8 cellular contexts compared by ENCODE assay signal in the genomic region with DNA sequence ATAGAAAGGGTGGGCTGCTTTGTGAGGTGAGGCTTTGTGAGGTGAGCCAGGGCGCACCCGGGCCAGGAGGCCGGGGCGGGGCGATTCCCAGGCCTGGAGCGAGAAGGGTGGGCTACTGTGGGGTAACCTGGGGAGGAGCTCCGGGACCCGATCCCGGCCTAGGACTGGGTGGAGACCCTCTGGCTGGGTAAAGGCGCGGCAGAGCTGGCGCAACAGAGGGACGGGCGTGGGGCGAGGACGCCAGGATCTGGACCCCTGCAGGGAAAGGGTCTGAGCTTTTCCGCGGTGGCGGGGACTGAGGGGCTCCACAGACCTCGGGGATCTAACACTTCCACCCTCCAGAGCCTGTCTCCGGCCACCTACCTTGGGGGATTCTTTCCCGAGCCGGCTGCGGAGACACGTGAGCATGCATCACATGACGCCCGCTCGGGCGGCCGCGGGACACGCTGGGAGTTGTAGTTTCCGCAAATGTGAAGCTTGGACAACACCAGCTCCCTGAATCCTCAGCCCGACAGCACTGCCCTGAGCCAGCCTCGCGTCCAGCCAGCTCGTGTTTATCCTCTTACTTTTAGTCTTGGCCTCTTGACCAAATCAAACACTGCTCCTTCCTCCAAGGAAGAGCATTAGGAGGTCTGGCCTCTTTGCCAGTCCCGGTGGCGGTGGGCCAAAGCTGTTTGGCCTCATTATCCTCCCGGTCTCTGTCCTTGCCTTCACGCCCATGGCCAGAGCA. TPM values are rescaled to one million over a fixed set of nuclear protein-coding genes. Genes with fewer than 3 reads are reported as not detected.
DNase-seq lines count a peak whose midpoint lies in the region; ATAC-seq and TF ChIP-seq lines count a peak whose summit lies in the region.

A gene with protein sequence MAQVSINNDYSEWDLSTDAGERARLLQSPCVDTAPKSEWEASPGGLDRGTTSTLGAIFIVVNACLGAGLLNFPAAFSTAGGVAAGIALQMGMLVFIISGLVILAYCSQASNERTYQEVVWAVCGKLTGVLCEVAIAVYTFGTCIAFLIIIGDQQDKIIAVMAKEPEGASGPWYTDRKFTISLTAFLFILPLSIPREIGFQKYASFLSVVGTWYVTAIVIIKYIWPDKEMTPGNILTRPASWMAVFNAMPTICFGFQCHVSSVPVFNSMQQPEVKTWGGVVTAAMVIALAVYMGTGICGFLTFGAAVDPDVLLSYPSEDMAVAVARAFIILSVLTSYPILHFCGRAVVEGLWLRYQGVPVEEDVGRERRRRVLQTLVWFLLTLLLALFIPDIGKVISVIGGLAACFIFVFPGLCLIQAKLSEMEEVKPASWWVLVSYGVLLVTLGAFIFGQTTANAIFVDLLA (minus strand): TSS at position 417 of the 730 bp plus-strand sequence. CDS start 4,644 bp downstream, outside the sequence.

- peak within 1 kb of the TSS; percentile 98 for H2AFZ ChIP-seq in PC-9

- CTCF ChIA-PET in Caco-2 (lab: Charles Lee), result interaction anchor here (0.6 to 1.9 kb wide), 5 partner anchors 23 to 197 kb away, joined by 3 to 27 read pairs (median 4); no protein-coding TSS in a partner anchor
- CTCF ChIA-PET in PC-9 (lab: Charles Lee), result interaction anchor here (0.6 kb wide), 2 partner anchors 23 to 660 kb away, joined by 3 to 9 read pairs; no protein-coding TSS in a partner anchor

- H3K9me2 ChIP-seq in PC-9 (ENCODE audit: insufficient read depth), result no peaks in the 10 kb centered on the region

- TF ChIP-seq EP300 in esophagus muscularis mucosa (IDR thresholded peaks at IDR 0.05), result no peak

- H3K27ac ChIP-seq in PC-9 (no peak within 1 kb of the TSS), esophagus muscularis mucosa (replicated peaks in 1 of 4) (peak within 1 kb of the TSS; percentile 70 to 78 (median 74)), muscle layer of duodenum (ENCODE audit: low read length) (peak within 1 kb of the TSS; percentile 60)

- H3K4me3 ChIP-seq in Caco-2 (ENCODE audit: low read depth, low read length) (peak within 1 kb of the TSS; percentile 89), PC-9 (peak within 1 kb of the TSS; percentile 88), esophagus muscularis mucosa (peak within 1 kb of the TSS; percentile 68 to 75 (median 74)), muscle layer of duodenum (ENCODE audit: low read depth in 1 of 2, low read length in 2 of 2) (peak within 1 kb of the TSS; percentile 85 to 89)

- H3K4me1 ChIP-seq in Caco-2 (peaks cover 9% of the 10 kb centered on the region), PC-9 (replicated peaks; ENCODE audit: insufficient read depth) (peaks cover 7% of the 10 kb centered on the region; the same call in 1 of the 2 replicates), esophagus muscularis mucosa (peaks cover 16 to 29% (median 25%) of the 10 kb centered on the region in 4 donors), muscle layer of duodenum (ENCODE audit: control insufficient read depth in 1 of 2, insufficient read depth in 2 of 2, low read length in 2 of 2) (peaks cover 5 to 13% of the 10 kb centered on the region in 2 donors)

- H3K27me3 Mint-ChIP-seq in Caco-2 (ENCODE audit: insufficient read depth, unreplicated experiment), result peaks cover 1% of the 10 kb centered on the region
- H3K27me3 Mint-ChIP-seq in activated T-cell treated with anti-CD3 and anti-CD28 coated beads, Interleukin-2, amount 50 U/mL, for 4 hours (ENCODE audit: low read depth), result no peaks in the 10 kb centered on the region

- H3K9me3 ChIP-seq in Caco-2 (no peaks in the 10 kb centered on the region), PC-9 (ENCODE audit: insufficient read depth, low read depth) (no peaks in the 10 kb centered on the region), esophagus muscularis mucosa (no peaks in the 10 kb centered on the region), muscle layer of duodenum (ENCODE audit: control insufficient read depth in 1 of 2, low read length in 2 of 2) (no peaks in the 10 kb centered on the region)

- peak within 1 kb of the TSS; percentile 81 for H3K4me3 Mint-ChIP-seq in Caco-2 (ENCODE audit: unreplicated experiment)
- H3K4me3 Mint-ChIP-seq in activated T-cell treated with anti-CD3 and anti-CD28 coated beads, Interleukin-2, amount 50 U/mL, for 4 hours, result peak within 1 kb of the TSS; percentile 91

- peaks cover 10% of the 10 kb centered on the region; the same call in 1 of the 2 replicates for H3K79me2 ChIP-seq in PC-9 (ENCODE audit: low read depth)

- H3F3A ChIP-seq in PC-9 (ENCODE audit: insufficient read depth, low read depth), result no peaks in the 10 kb centered on the region

- no peak for TF ChIP-seq POLR2A in esophagus muscularis mucosa (IDR thresholded peaks at IDR 0.05; ENCODE audit: low read depth)

- H3K4me1 Mint-ChIP-seq in Caco-2 (ENCODE audit: low read depth, unreplicated experiment), result peaks cover 7% of the 10 kb centered on the region
- H3K4me1 Mint-ChIP-seq in activated T-cell treated with anti-CD3 and anti-CD28 coated beads, Interleukin-2, amount 50 U/mL, for 4 hours (ENCODE audit: low read depth), result peaks cover 21% of the 10 kb centered on the region

- H3K9me3 Mint-ChIP-seq in Caco-2 (ENCODE audit: unreplicated experiment), result no peaks in the 10 kb centered on the region
- H3K9me3 Mint-ChIP-seq in activated T-cell treated with anti-CD3 and anti-CD28 coated beads, Interleukin-2, amount 50 U/mL, for 4 hours, result no peaks in the 10 kb centered on the region

- no peaks in the 10 kb centered on the region for H3K36me3 Mint-ChIP-seq in Caco-2 (ENCODE audit: insufficient read depth, unreplicated experiment)
- no peaks in the 10 kb centered on the region for H3K36me3 Mint-ChIP-seq in activated T-cell treated with anti-CD3 and anti-CD28 coated beads, Interleukin-2, amount 50 U/mL, for 4 hours (ENCODE audit: insufficient read depth)

- H3K27me3 ChIP-seq in Caco-2 (replicated peaks; ENCODE audit: control insufficient read depth, insufficient read depth, low read length), result no peaks in the 10 kb centered on the region
- no peaks in the 10 kb centered on the region for H3K27me3 ChIP-seq in PC-9 (ENCODE audit: insufficient read depth, low read depth)
- no peaks in the 10 kb centered on the region for H3K27me3 ChIP-seq in esophagus muscularis mucosa
- H3K27me3 ChIP-seq in muscle layer of duodenum (ENCODE audit: low read depth, low read length), result no peaks in the 10 kb centered on the region

- 6% methylated on average over 32 of the region's 41 CpGs for WGBS in esophagus muscularis mucosa

- no peaks in the 10 kb centered on the region for H4K20me1 ChIP-seq in PC-9 (ENCODE audit: insufficient read depth)

- POLR2A ChIA-PET in Caco-2 (lab: Charles Lee) (interaction anchor here (0.5 to 0.6 kb wide), 2 partner anchors 41 to 276 kb away, joined by 3 to 7 read pairs; no protein-coding TSS in a partner anchor), PC-9 (lab: Charles Lee; ENCODE audit: unreplicated experiment) (interaction anchor here (0.6 to 0.7 kb wide), 3 partner anchors 22 to 530 kb away, joined by 3 to 4 read pairs (median 3); no protein-coding TSS in a partner anchor)

- TF ChIP-seq CTCF in Caco-2 (IDR thresholded peaks at IDR 0.05; ENCODE audit: insufficient read depth in 1 of 2, low read depth in 1 of 2, low read length in 1 of 2, severe bottlenecking in 1 of 2, unreplicated experiment in 1 of 2) (no peak), PC-9 (conservative IDR thresholded peaks at IDR 0.05) (no peak), esophagus muscularis mucosa (IDR thresholded peaks at IDR 0.05) (no peak)

- no TSS peak for BruUV-seq in Caco-2 (replicated peaks; lab: Mats Ljungman, UMichigan)
- BruUV-seq in PC-9 (replicated peaks; lab: Mats Ljungman, UMichigan), result no TSS peak

- intact Hi-C loops in Caco-2 (cut with micrococcal nuclease; ENCODE audit: unreplicated experiment), result loop anchor here (2.0 kb wide), 2 partner anchors 24 to 50 kb away; partner anchors contain the start of gene GOT2
- intact Hi-C loops in PC-9 (cut with micrococcal nuclease; ENCODE audit: unreplicated experiment), result no loop called here
- intact Hi-C loops in esophagus muscularis mucosa (cut with DNase I), result no loop called here

- H3K4me2 ChIP-seq in PC-9, result peak within 1 kb of the TSS; percentile 92

- H3K36me3 ChIP-seq in Caco-2 (ENCODE audit: control insufficient read depth, insufficient read depth, low read length) (no peaks in the 10 kb centered on the region; the same call in 1 of the 2 replicates), PC-9 (ENCODE audit: low read depth) (no peaks in the 10 kb centered on the region), esophagus muscularis mucosa (peaks cover 0 to 15% (median 9%) of the 10 kb centered on the region in 4 donors), muscle layer of duodenum (ENCODE audit: control insufficient read depth in 1 of 2, insufficient read depth in 2 of 2, low read length in 2 of 2) (peaks cover 5 to 8% of the 10 kb centered on the region in 2 donors)

- peak; percentile 89 for DNase-seq in Caco-2
- DNase-seq in HPDE6-E6E7 (ENCODE audit: extremely low spot score), result peak; percentile 98
- DNase-seq in PC-9, result peak; percentile 63 to 72
- DNase-seq in activated T-cell treated with anti-CD3 and anti-CD28 coated beads, Interleukin-2, amount 50 U/mL, for 4 hours, result peak; percentile 66
- DNase-seq in esophagus muscularis mucosa (ENCODE audit: extremely low spot score), result peak; percentile 98
- DNase-seq in stimulated activated CD8-positive, alpha-beta memory T cell treated with anti-CD3 and anti-CD28 coated beads, Interleukin-7, amount 100 ng/mL, for 24 hours (ENCODE audit: low read depth), result peak; percentile 58

- peak within 1 kb of the TSS; percentile 84 for H3K27ac Mint-ChIP-seq in Caco-2 (ENCODE audit: unreplicated experiment)

- ATAC-seq in GM19467 (IDR thresholded peaks at IDR 0.05; ENCODE audit: unreplicated experiment), result peak; percentile 98
- peak; percentile 98 for ATAC-seq in activated T-cell treated with anti-CD3 and anti-CD28 coated beads, Interleukin-2, amount 50 U/mL, for 4 hours

RNA-seq across cellular contexts. Expression of the gene that starts here (rescaled TPM):
- total RNA-seq in Caco-2 (2022) (24.1 and 27.6 TPM in 2 replicates), PC-9 (2021) (17.2 and 18.6 TPM in 2 replicates), esophagus muscularis mucosa (10 to 100 TPM in 3 of 4 donors, 1 to 10 TPM in 1; 8.1 to 11.6 (median 10.3) TPM)
- 10 to 100 TPM; 10.4 to 14.5 (median 12.2) TPM for total RNA-seq in activated T-cell treated with anti-CD3 and anti-CD28 coated beads, Interleukin-2, amount 50 U/mL, for 4 hours
